ENCODE assay signal across 11 cellular contexts in the genomic region with DNA sequence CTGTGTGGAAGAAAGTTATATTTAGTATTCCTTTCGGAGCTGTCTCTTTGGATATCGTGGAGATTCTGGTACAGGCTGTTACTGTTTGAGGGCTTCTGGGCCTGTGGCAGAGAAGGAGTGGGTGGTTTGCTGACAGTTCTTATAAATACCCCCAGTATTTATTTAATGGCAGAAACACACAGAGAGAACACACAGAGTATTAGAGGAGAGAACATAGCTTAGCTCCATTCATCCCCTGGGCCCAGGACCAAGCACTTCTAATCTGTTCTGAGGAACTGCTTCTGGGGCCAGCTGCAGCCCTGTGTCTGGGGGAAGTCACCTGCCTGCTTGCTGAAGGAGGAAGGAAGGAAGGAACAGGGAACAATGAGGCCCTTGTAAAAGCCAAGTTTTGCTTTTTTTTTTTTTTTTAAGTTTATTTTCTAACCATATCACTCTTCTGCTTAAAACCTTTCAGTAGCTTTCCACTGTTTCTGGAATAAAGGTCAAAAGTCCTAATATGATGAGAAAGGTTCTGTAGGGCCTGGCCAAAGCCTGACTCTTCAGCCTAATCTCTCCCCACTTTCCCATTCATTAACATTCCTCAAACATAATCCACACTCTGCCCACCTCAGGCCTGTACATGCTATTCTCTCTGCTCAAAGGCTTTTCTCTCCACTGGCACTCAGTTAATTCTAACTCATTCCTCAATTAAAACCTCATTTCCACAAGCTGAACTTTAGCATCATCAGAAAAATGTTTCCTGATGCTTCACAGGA. TPM values are rescaled to one million over a fixed set of nuclear protein-coding genes. Genes with fewer than 3 reads are reported as not detected.
DNase-seq lines count a peak whose midpoint lies in the region; ATAC-seq, FAIRE-seq and TF ChIP-seq lines count a peak whose summit lies in the region.
"Had no signal": no experiment of that assay in that cellular context is flagged by ENCODE, and none has a peak within 500 bp of the region (broad histone marks: within the 10 kb centered on the region; RNA-seq: fewer than 3 reads in every experiment).

No MANE protein-coding gene starts in this region.

- H3K4me1 ChIP-seq in Panc1 (ENCODE audit: control insufficient read depth, insufficient read depth, low read length) = no peaks in the 10 kb centered on the region
- H3K4me1 ChIP-seq in endothelial cell of umbilical vein (ENCODE audit: control insufficient read depth, extremely low read depth, insufficient read depth, low read length) = peaks cover 21% of the 10 kb centered on the region
- H3K4me1 ChIP-seq in mucosa of descending colon (ENCODE audit: low read depth) = peaks cover 8% of the 10 kb centered on the region
- H3K4me1 ChIP-seq in tibial artery = peaks cover 0 to 19% (median 7%) of the 10 kb centered on the region in 4 donors
- peaks cover 0 to 3% of the 10 kb centered on the region in 2 donors for H3K4me1 ChIP-seq in small intestine (ENCODE audit: control insufficient read depth in 2 of 2, insufficient read depth in 1 of 2, low read depth in 1 of 2, low read length in 1 of 2)

- no peak overlapping the region for H3K9ac ChIP-seq in endothelial cell of umbilical vein (replicated peaks; ENCODE audit: extremely low read depth, insufficient read depth, low read length)

- H3K4me3 ChIP-seq in Panc1 (ENCODE audit: low read depth in 2 of 2, low read length in 2 of 2) (no peak overlapping the region), endothelial cell of umbilical vein (replicated peaks in 1 of 3; ENCODE audit: insufficient read depth in 1 of 3, low read depth in 1 of 3, low read length in 3 of 3) (no peak overlapping the region), mucosa of descending colon (no peak overlapping the region), tibial artery (no peak overlapping the region), small intestine (ENCODE audit: low read depth in 1 of 2, low read length in 2 of 2) (no peak overlapping the region)

- CTCF ChIA-PET in Panc1 (lab: Charles Lee) = no interaction called here
- CTCF ChIA-PET in endothelial cell of umbilical vein (lab: Charles Lee) = interaction anchor here (1.2 to 2.1 kb wide), 3 partner anchors 8 to 34 kb away, joined by 3 to 11 read pairs (median 5); a partner anchor contains a TSS

- H3K36me3 ChIP-seq in Panc1 (ENCODE audit: control insufficient read depth, insufficient read depth, low read length) = no peaks in the 10 kb centered on the region
- no peaks in the 10 kb centered on the region for H3K36me3 ChIP-seq in endothelial cell of umbilical vein (ENCODE audit: control insufficient read depth in 2 of 2, extremely low read depth in 1 of 2, insufficient read depth in 2 of 2, low read length in 2 of 2)
- no peaks in the 10 kb centered on the region for H3K36me3 ChIP-seq in mucosa of descending colon (ENCODE audit: low read depth)
- no peaks in the 10 kb centered on the region for H3K36me3 ChIP-seq in tibial artery
- H3K36me3 ChIP-seq in small intestine (ENCODE audit: control insufficient read depth in 2 of 2, insufficient read depth in 2 of 2, low read length in 2 of 2) = no peaks in the 10 kb centered on the region

- peak; percentile 63 for FAIRE-seq in endothelial cell of umbilical vein (lab: Jason Lieb, UNC)
- FAIRE-seq in small intestine (lab: Jason Lieb, UNC) = no peak
- FAIRE-seq: G401.6 had no signal

- H3K9me3 ChIP-seq in Panc1 (ENCODE audit: control insufficient read depth, insufficient read depth, low read depth, low read length) = no peaks in the 10 kb centered on the region
- H3K9me3 ChIP-seq in endothelial cell of umbilical vein (replicated peaks; ENCODE audit: control insufficient read depth, insufficient read depth, low read length) = no peaks in the 10 kb centered on the region
- no peaks in the 10 kb centered on the region for H3K9me3 ChIP-seq in mucosa of descending colon
- H3K9me3 ChIP-seq in tibial artery = no peaks in the 10 kb centered on the region
- H3K9me3 ChIP-seq in small intestine (ENCODE audit: control insufficient read depth, low read depth) = no peaks in the 10 kb centered on the region

- no peak for TF ChIP-seq POLR2A in endothelial cell of umbilical vein (IDR thresholded peaks at IDR 0.05; ENCODE audit: low read depth, low read length)

- WGBS in small intestine, 3 donors = 45 to 60% (median 53%) methylated on average over 2 of the region's 2 CpGs

- H3K9me1 ChIP-seq in endothelial cell of umbilical vein (replicated peaks; ENCODE audit: control insufficient read depth, extremely low read depth, insufficient read depth, low read length) = no peaks in the 10 kb centered on the region

- DNase-seq in Panc1 (ENCODE audit: low read depth, low spot score) = no peak
- peak; percentile 70 for DNase-seq in endothelial cell of umbilical vein (ENCODE audit: low read depth, low spot score)
- peak in 2 of 3 donors; percentile 28 to 40 for DNase-seq in mucosa of descending colon
- peak in 1 of 2 donors; percentile 61 for DNase-seq in tibial artery
- DNase-seq in GM19240 (ENCODE audit: insufficient read length, low spot score) = no peak
- no peak for DNase-seq in small intestine
- DNase-seq in activated CD8-positive, alpha-beta memory T cell treated with anti-CD3 and anti-CD28 coated beads, Interleukin-2, amount 50 U/mL, for 4 hours = no peak
- DNase-seq: activated CD4-positive, alpha-beta T cell treated with anti-CD3 and anti-CD28 coated beads for 1 hour; NCI-H524 had no signal

- H4K20me1 ChIP-seq in endothelial cell of umbilical vein (replicated peaks; ENCODE audit: control insufficient read depth, extremely low read depth, insufficient read depth, low read length) = no peaks in the 10 kb centered on the region

- peak overlapping the region; percentile 59 for H2AFZ ChIP-seq in endothelial cell of umbilical vein (ENCODE audit: low read depth, low read length)

- H3K27ac ChIP-seq in Panc1 (ENCODE audit: low read length) = no peak overlapping the region
- H3K27ac ChIP-seq in endothelial cell of umbilical vein (ENCODE audit: insufficient read depth, low read depth, low read length) = peak overlapping the region; percentile 13
- peak overlapping the region; percentile 49 to 59 for H3K27ac ChIP-seq in tibial artery
- H3K27ac ChIP-seq in small intestine (ENCODE audit: low read depth in 1 of 2, low read length in 1 of 2) = no peak overlapping the region

- in situ Hi-C loops in Panc1 (cut with HindIII; ENCODE audit: low pct_unique_long_range_greater_than_20kb, low sequenced_read_pairs) = no loop called here

- intact Hi-C loops in Panc1 (cut with micrococcal nuclease; ENCODE audit: unreplicated experiment) = no loop called here
- intact Hi-C loops in endothelial cell of umbilical vein (cut with micrococcal nuclease) = loop anchor here (1.0 kb wide), 3 partner anchors 15 to 135 kb away; a partner anchor contains a TSS
- intact Hi-C loops in mucosa of descending colon (cut with DNase I, micrococcal nuclease) = no loop called here
- intact Hi-C loops in tibial artery (cut with DNase I; ENCODE audit: low total_unique reads) = no loop called here

- ATAC-seq in Panc1 = 0 out of 2 replicates have a peak, but pooled peaks have one; percentile 17
- peak; percentile 90 for ATAC-seq in mucosa of descending colon
- no peak for ATAC-seq in GM21529 (IDR thresholded peaks at IDR 0.05; ENCODE audit: unreplicated experiment)

- TF ChIP-seq CTCF in Panc1 (IDR thresholded peaks at IDR 0.05) (no peak), endothelial cell of umbilical vein (IDR thresholded peaks at IDR 0.05; ENCODE audit: extremely low read depth in 1 of 2, insufficient read depth in 1 of 2, low read depth in 1 of 2, low read length in 2 of 2) (no peak), mucosa of descending colon (IDR thresholded peaks at IDR 0.05) (no peak), tibial artery (IDR thresholded peaks at IDR 0.05) (no peak)

- peak overlapping the region; percentile 29 for H3K4me2 ChIP-seq in endothelial cell of umbilical vein (ENCODE audit: insufficient read depth, low read length)

- dilution Hi-C loops in endothelial cell of umbilical vein (cut with MboI; ENCODE audit: extremely low pct_ligation_motif_present, low sequenced_read_pairs) = no loop called here

- BruUV-seq in Panc1 (replicated peaks; lab: Mats Ljungman, UMichigan) = no TSS peak
- no TSS peak for BruUV-seq in endothelial cell of umbilical vein (replicated peaks; lab: Mats Ljungman, UMichigan)

- no peaks in the 10 kb centered on the region for H3K79me2 ChIP-seq in endothelial cell of umbilical vein (ENCODE audit: control insufficient read depth, insufficient read depth, low read length)

- H3K27me3 ChIP-seq in Panc1 (ENCODE audit: control insufficient read depth, insufficient read depth, low read length) (no peaks in the 10 kb centered on the region), endothelial cell of umbilical vein (ENCODE audit: control insufficient read depth in 2 of 2, insufficient read depth in 2 of 2, low read length in 2 of 2) (no peaks in the 10 kb centered on the region), tibial artery (no peaks in the 10 kb centered on the region), small intestine (ENCODE audit: control insufficient read depth in 2 of 2, insufficient read depth in 2 of 2, low read length in 2 of 2) (no peaks in the 10 kb centered on the region)

- POLR2A ChIA-PET in Panc1 (lab: Charles Lee) = no interaction called here
- POLR2A ChIA-PET in endothelial cell of umbilical vein (lab: Charles Lee) = no interaction called here

RNA-seq across cellular contexts. Expression of a gene that starts 11.8 kb away (rescaled TPM):
- total RNA-seq in Panc1 (2021; ENCODE audit: unreplicated experiment) (not detected), endothelial cell of umbilical vein (not detected in 2 replicates), mucosa of descending colon (not detected)
- not detected for polyA plus RNA-seq in Panc1 (2012; ENCODE audit: insufficient read length)
- polyA plus RNA-seq in endothelial cell of umbilical vein (not detected in 2 replicates), small intestine (not detected)
- not detected in 2 replicates for polyA plus RNA-seq in endothelial cell of umbilical vein (2011; cell fraction: cytosol; rRNA removed)
- polyA plus RNA-seq in endothelial cell of umbilical vein (2011; cell fraction: nucleus; rRNA removed) = not detected in 2 replicates
- polyA plus RNA-seq in endothelial cell of umbilical vein (2012) = 0.20 and 0.22 TPM in 2 replicates
- not detected in 2 replicates for polyA minus RNA-seq in endothelial cell of umbilical vein
- not detected for polyA minus RNA-seq in endothelial cell of umbilical vein (2011; cell fraction: cytosol; rRNA and poly(A)+ RNA removed)
- polyA minus RNA-seq in endothelial cell of umbilical vein (2011; cell fraction: nucleus; rRNA and poly(A)+ RNA removed) = not detected in 2 replicates

RNA-seq across cellular contexts. Expression of a gene that starts 16.4 kb away (rescaled TPM):
- 16.4 TPM for total RNA-seq in Panc1 (2021; ENCODE audit: unreplicated experiment)
- 6.6 TPM for polyA plus RNA-seq in Panc1 (2012; ENCODE audit: insufficient read length)
- 9.7 and 11.0 TPM in 2 replicates for total RNA-seq in endothelial cell of umbilical vein
- polyA plus RNA-seq in endothelial cell of umbilical vein = 1.9 and 2.6 TPM in 2 replicates
- polyA plus RNA-seq in endothelial cell of umbilical vein (2011; cell fraction: cytosol; rRNA removed) = 2.5 and 2.9 TPM in 2 replicates
- 9.0 and 9.8 TPM in 2 replicates for polyA plus RNA-seq in endothelial cell of umbilical vein (2011; cell fraction: nucleus; rRNA removed)
- polyA plus RNA-seq in endothelial cell of umbilical vein (2012) = 4.0 and 4.2 TPM in 2 replicates
- polyA minus RNA-seq in endothelial cell of umbilical vein = 2.7 and 9.6 TPM in 2 replicates
- polyA minus RNA-seq in endothelial cell of umbilical vein (2011; cell fraction: cytosol; rRNA and poly(A)+ RNA removed) = 3.6 TPM
- polyA minus RNA-seq in endothelial cell of umbilical vein (2011; cell fraction: nucleus; rRNA and poly(A)+ RNA removed) = 11.3 and 11.6 TPM in 2 replicates
- total RNA-seq in mucosa of descending colon = 10 to 100 TPM; 27.2 to 49.1 (median 27.5) TPM
- polyA plus RNA-seq in small intestine = 10 to 100 TPM in 2 of 3 donors, 1 to 10 TPM in 1; 7.1 to 28.0 (median 23.5) TPM

Comparison
In these comparisons a context has a peak if more than half of its experiments do, and no peak if none do; other contexts are left out.
1. DNase-seq: peak in endothelial cell of umbilical vein (single experiment) and mucosa of descending colon (2 of 3); none in Panc1 (single experiment), GM19240 (single experiment), small intestine (single experiment) and activated CD8-positive, alpha-beta memory T cell treated with anti-CD3 and anti-CD28 coated beads, Interleukin-2, amount 50 U/mL, for 4 hours (single experiment).
2. H3K27ac ChIP-seq: peak in endothelial cell of umbilical vein (single experiment) and tibial artery (2 of 2); none in Panc1 (single experiment) and small intestine (0 of 2).